Comparison of ENCODE assay signal across 1 cellular context in the genomic region with DNA sequence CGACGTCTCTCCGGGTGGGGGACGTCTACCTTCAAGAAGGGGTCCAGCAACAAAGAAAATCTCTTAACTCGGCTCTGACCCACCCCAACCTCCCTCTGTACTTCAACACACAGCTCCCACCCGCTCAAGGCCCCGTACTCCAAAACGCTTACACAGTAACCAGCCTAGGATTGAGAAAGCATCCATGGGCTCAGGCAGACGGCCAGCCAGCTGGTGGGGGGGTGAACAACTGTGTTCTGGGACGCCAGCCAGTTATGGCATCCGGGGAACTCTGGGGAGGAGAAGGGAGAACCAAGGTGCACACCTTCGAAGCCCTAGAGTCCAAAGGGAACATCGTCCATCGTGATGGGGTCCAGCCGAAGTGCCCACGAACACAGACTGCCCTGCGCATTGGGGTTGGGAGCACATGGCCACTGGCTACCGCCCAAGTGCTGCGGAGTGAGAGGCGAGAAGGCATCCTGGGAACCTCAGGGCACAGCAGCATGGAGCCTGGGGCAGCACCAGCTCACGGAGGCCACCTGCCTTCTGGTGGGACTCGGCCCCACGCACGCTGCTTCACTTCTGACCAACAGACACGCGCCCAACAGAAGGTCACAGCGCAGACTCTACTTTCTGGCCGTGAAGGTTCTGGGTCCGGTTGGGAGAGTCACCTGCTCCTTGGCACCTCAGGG.
TF ChIP-seq lines count a peak whose summit lies in the region.

No MANE protein-coding gene starts in this region.

TF ChIP-seq in HepG2, 621 proteins besides CTCF, POLR2A, EP300 and RAD21 (continued from another document):
- TF ChIP-seq CCAR2 (optimal IDR thresholded peaks at IDR 0.05; ENCODE audit: low read depth, low read length) (no peak), MIER3 (CRISPR knock-in tag; IDR thresholded peaks at IDR 0.05; ENCODE audit: borderline replicate concordance) (peak; percentile 55; the same call in 1 of the 2 replicates), THAP9 (CRISPR knock-in tag; IDR thresholded peaks at IDR 0.05; ENCODE audit: borderline replicate concordance) (no peak), U2AF2 (IDR thresholded peaks at IDR 0.05; ENCODE audit: low read depth, low read length) (peak; percentile 79; the same call in 1 of the 2 replicates), RBFOX2 (IDR thresholded peaks at IDR 0.05; ENCODE audit: low read depth, low read length) (peak; percentile 56; the same call in 1 of the 2 replicates), IKZF4 (CRISPR knock-in tag; IDR thresholded peaks at IDR 0.05; ENCODE audit: borderline replicate concordance, low read depth, not compliant biosample characterization) (no peak)
- TF ChIP-seq, protein P1, sequence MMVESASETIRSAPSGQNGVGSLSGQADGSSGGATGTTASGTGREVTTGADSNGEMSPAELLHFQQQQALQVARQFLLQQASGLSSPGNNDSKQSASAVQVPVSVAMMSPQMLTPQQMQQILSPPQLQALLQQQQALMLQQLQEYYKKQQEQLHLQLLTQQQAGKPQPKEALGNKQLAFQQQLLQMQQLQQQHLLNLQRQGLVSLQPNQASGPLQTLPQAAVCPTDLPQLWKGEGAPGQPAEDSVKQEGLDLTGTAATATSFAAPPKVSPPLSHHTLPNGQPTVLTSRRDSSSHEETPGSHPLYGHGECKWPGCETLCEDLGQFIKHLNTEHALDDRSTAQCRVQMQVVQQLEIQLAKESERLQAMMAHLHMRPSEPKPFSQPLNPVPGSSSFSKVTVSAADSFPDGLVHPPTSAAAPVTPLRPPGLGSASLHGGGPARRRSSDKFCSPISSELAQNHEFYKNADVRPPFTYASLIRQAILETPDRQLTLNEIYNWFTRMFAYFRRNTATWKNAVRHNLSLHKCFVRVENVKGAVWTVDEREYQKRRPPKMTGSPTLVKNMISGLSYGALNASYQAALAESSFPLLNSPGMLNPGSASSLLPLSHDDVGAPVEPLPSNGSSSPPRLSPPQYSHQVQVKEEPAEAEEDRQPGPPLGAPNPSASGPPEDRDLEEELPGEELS (CRISPR knock-in tag; IDR thresholded peaks at IDR 0.05) = 0 out of 2 replicates have a peak, but pooled peaks have one; percentile 25
TF ChIP-seq in HepG2: peak in this region for 187.
